Comparison of ENCODE assay signal across 12 cellular contexts in genomic region chr14:74947353-74948227, GRCh38. TPM values are rescaled to one million over a fixed set of nuclear protein-coding genes. Genes with fewer than 3 reads are reported as not detected.
"Had no signal": no experiment of that assay in that cellular context is flagged by ENCODE, and none has a peak within 500 bp of the region (broad histone marks: within the 10 kb centered on the region; RNA-seq: fewer than 3 reads in every experiment).

No MANE protein-coding gene starts in this region.

- H3K27ac ChIP-seq: foreskin keratinocyte, prostate gland had no signal

- H3K9me3 ChIP-seq: prostate gland, testis had no signal

- H3K27me3 ChIP-seq: foreskin keratinocyte, testis had no signal

- H3K36me3 ChIP-seq: prostate gland had no signal

- ATAC-seq: activated CD4-positive, CD25-positive, alpha-beta regulatory T cell treated with anti-CD3 and anti-CD28 coated beads, Interleukin-2, amount 50 U/mL, for 24 hours; natural killer cell treated with Interleukin-12 subunit alpha and Interleukin-12 subunit beta and Interleukin-15 and Interleukin-18, amount 100 ng/mL, for 72 hours; stimulated activated naive CD8-positive, alpha-beta T cell treated with anti-CD3 and anti-CD28 coated beads, Interleukin-15, amount 100 ng/mL, for 72 hours; T-cell had no signal

- DNase-seq: activated naive CD4-positive, alpha-beta T cell treated with Interleukin-2 at 50 U/mL for 16 hours; activated T-cell treated with anti-CD3 and anti-CD28 coated beads for 4 hours; endodermal cell; nucleus accumbens; stimulated activated naive CD8-positive, alpha-beta T cell treated with anti-CD3 and anti-CD28 coated beads, Interleukin-15, amount 100 ng/mL, for 72 hours; T-cell; T-helper 9 cell; testis had no signal

- H3K4me3 ChIP-seq: prostate gland, testis had no signal

- H3K4me1 ChIP-seq: prostate gland had no signal

RNA-seq across cellular contexts. Expression of gene PGF, which starts 7.8 kb away (rescaled TPM):
- total RNA-seq: natural killer cell treated with Interleukin-12 subunit alpha and Interleukin-12 subunit beta and Interleukin-15 and Interleukin-18, amount 100 ng/mL, for 72 hours had no signal
